25 cellular contexts compared by ENCODE assay signal in the genomic region with DNA sequence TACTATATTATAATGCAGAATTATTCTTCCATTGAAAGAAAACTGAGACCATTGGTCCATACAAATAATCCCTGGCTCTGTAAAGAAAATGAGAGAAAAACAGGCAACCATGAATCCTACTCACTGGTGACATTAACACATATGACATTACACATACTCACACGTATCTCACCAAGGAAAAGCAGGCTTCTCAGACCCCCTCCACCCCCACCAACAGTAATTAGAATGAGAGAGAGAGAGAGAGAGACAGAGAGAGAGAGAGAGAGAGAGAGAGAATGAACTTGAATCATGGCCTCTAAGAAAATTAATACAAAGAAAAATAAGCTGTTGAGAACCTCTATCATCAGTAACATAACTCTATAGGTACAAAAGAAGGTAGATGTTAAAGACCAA.
DNase-seq lines count a peak whose midpoint lies in the region; ATAC-seq and TF ChIP-seq lines count a peak whose summit lies in the region.
"Had no signal": no experiment of that assay in that cellular context is flagged by ENCODE, and none has a peak within 500 bp of the region (broad histone marks: within the 10 kb centered on the region; RNA-seq: fewer than 3 reads in every experiment).

No MANE protein-coding gene starts in this region.

- H3K4me1 ChIP-seq in left ventricle myocardium inferior (peaks cover 48% of the 10 kb centered on the region), mesendoderm (ENCODE audit: control insufficient read depth, low read depth, low read length) (peaks cover 11% of the 10 kb centered on the region)
- H3K4me1 ChIP-seq: prostate gland had no signal

- H3K36me3 Mint-ChIP-seq in activated T-helper 17 cell treated with anti-CD3 and anti-CD28 coated beads, Interleukin-2, amount 50 U/mL, for 72 hours (ENCODE audit: low read depth) = peaks cover 19% of the 10 kb centered on the region

- intact Hi-C loops in left ventricle myocardium inferior (cut with micrococcal nuclease) = no loop called here
- intact Hi-C loops in Right ventricle myocardium superior (cut with DNase I) = no loop called here

- no peak overlapping the region for H4K5ac ChIP-seq in mesendoderm (ENCODE audit: low read length)

- ATAC-seq in Right ventricle myocardium superior (ENCODE audit: poor library complexity) = no peak
- no peak for ATAC-seq in activated T-helper 17 cell treated with anti-CD3 and anti-CD28 coated beads, Interleukin-2, amount 50 U/mL, for 72 hours (replicated peaks)
- no peak for ATAC-seq in esophagus mucosa
- ATAC-seq: activated CD4-positive, CD25-positive, alpha-beta regulatory T cell treated with anti-CD3 and anti-CD28 coated beads, Interleukin-2, amount 50 U/mL, for 24 hours; activated CD8-positive, alpha-beta T cell treated with anti-CD3 and anti-CD28 coated beads for 36 hours; activated naive CD8-positive, alpha-beta T cell treated with anti-CD3 and anti-CD28 coated beads, Interleukin-2, amount 50 U/mL, for 24 hours had no signal

- DNase-seq in left ventricle myocardium inferior (no peak), Right ventricle myocardium superior (no peak), mesendoderm (no peak), NCI-H748 treated with DMSO at 0.1 percent for 48 hours (lab: John Stamatoyannopoulos, UW) (no peak), medulla oblongata (ENCODE audit: extremely low spot score) (no peak)
- DNase-seq in stimulated activated CD4-positive, alpha-beta T cell treated with anti-CD3 and anti-CD28 coated beads, Interleukin-2, amount 100 ng/mL, for 24 hours = no peak
- DNase-seq: activated CD8-positive, alpha-beta T cell treated with anti-CD3 and anti-CD28 coated beads for 36 hours; activated gamma-delta T cell treated with Interleukin-2 at 50 U/mL for 16 hours; activated naive CD8-positive, alpha-beta T cell treated with anti-CD3 and anti-CD28 coated beads, Interleukin-2, amount 50 U/mL, for 24 hours; BE2C; effector memory CD4-positive, alpha-beta T cell; hippocampal formation; NCI-H1417 treated with DMSO at 0.1 percent for 48 hours; NCI-H446; OCI-M1; SHP77 treated with DMSO at 0.1 percent for 48 hours; stimulated activated CD4-positive, alpha-beta T cell treated with anti-CD3 and anti-CD28 coated beads, Interleukin-15, amount 100 ng/mL, for 24 hours; SW 1271; transverse colon had no signal

- H2AK5ac ChIP-seq in mesendoderm (ENCODE audit: low read length) = no peak overlapping the region

- WGBS in mesendoderm (ENCODE audit: extremely low coverage, insufficient coverage, low lambda C conversion rate) = no CpG with 5 or more reads among the region's 1 CpG

- H3K27me3 ChIP-seq in left ventricle myocardium inferior (ENCODE audit: low read depth) (no peaks in the 10 kb centered on the region), mesendoderm (ENCODE audit: insufficient read depth, low read length, poor library complexity) (no peaks in the 10 kb centered on the region)
- H3K27me3 ChIP-seq: transverse colon had no signal

- H3K4me2 ChIP-seq in mesendoderm (ENCODE audit: low read length) = no peak overlapping the region

- no peak overlapping the region for H3K56ac ChIP-seq in mesendoderm (ENCODE audit: low read length)

- H3K9me3 ChIP-seq in left ventricle myocardium inferior (replicated peaks) = no peaks in the 10 kb centered on the region
- H3K9me3 ChIP-seq: BE2C, HAP-1, neutrophil, prostate gland, transverse colon had no signal

- H3K4me3 ChIP-seq in left ventricle myocardium inferior = no peak overlapping the region
- H3K4me3 ChIP-seq in mesendoderm (ENCODE audit: low read length) = no peak overlapping the region
- H3K4me3 ChIP-seq: HAP-1, prostate gland, transverse colon had no signal

- no peak overlapping the region for H3K18ac ChIP-seq in mesendoderm (ENCODE audit: low read length)

- H3K23ac ChIP-seq in mesendoderm (ENCODE audit: low read length) = no peak overlapping the region

- no peak for TF ChIP-seq CTCF in left ventricle myocardium inferior (IDR thresholded peaks at IDR 0.05; ENCODE audit: borderline replicate concordance)

- H3K79me2 ChIP-seq in mesendoderm (ENCODE audit: control insufficient read depth, insufficient read depth, low read length) = no peaks in the 10 kb centered on the region

- H2BK5ac ChIP-seq in mesendoderm (ENCODE audit: low read length) = no peak overlapping the region

- H4K8ac ChIP-seq in mesendoderm (ENCODE audit: low read depth, low read length) = no peak overlapping the region

- H3K36me3 ChIP-seq in left ventricle myocardium inferior (no peaks in the 10 kb centered on the region), mesendoderm (ENCODE audit: control insufficient read depth, insufficient read depth, low read length) (no peaks in the 10 kb centered on the region)
- H3K36me3 ChIP-seq: BE2C, HAP-1, neutrophil, prostate gland, transverse colon had no signal

- H2BK15ac ChIP-seq in mesendoderm (replicated peaks; ENCODE audit: low read depth) = peak overlapping the region; percentile 36

- no peak overlapping the region for H3K4ac ChIP-seq in mesendoderm (ENCODE audit: low read depth, low read length)

- H3K4me1 Mint-ChIP-seq in activated T-helper 17 cell treated with anti-CD3 and anti-CD28 coated beads, Interleukin-2, amount 50 U/mL, for 72 hours = peaks cover 37% of the 10 kb centered on the region

- H3K9me3 Mint-ChIP-seq in activated T-helper 17 cell treated with anti-CD3 and anti-CD28 coated beads, Interleukin-2, amount 50 U/mL, for 72 hours = no peaks in the 10 kb centered on the region
- H3K9me3 Mint-ChIP-seq: activated CD8-positive, alpha-beta T cell treated with anti-CD3 and anti-CD28 coated beads for 36 hours; activated naive CD8-positive, alpha-beta T cell treated with anti-CD3 and anti-CD28 coated beads, Interleukin-2, amount 50 U/mL, for 24 hours had no signal

- H3K27ac ChIP-seq in left ventricle myocardium inferior (replicated peaks) (peak overlapping the region; percentile 57), mesendoderm (ENCODE audit: low read depth, low read length) (no peak overlapping the region)
- H3K27ac ChIP-seq: neutrophil, prostate gland, transverse colon had no signal

- H3K4me3 Mint-ChIP-seq in activated T-helper 17 cell treated with anti-CD3 and anti-CD28 coated beads, Interleukin-2, amount 50 U/mL, for 72 hours = peak overlapping the region; percentile 14
- H3K4me3 Mint-ChIP-seq: activated CD8-positive, alpha-beta T cell treated with anti-CD3 and anti-CD28 coated beads for 36 hours; activated naive CD8-positive, alpha-beta T cell treated with anti-CD3 and anti-CD28 coated beads, Interleukin-2, amount 50 U/mL, for 24 hours had no signal

- no peaks in the 10 kb centered on the region for H3K79me1 ChIP-seq in mesendoderm (ENCODE audit: low read length)

- peak overlapping the region; percentile 51 for H3K27ac Mint-ChIP-seq in activated T-helper 17 cell treated with anti-CD3 and anti-CD28 coated beads, Interleukin-2, amount 50 U/mL, for 72 hours
- H3K27ac Mint-ChIP-seq: activated CD8-positive, alpha-beta T cell treated with anti-CD3 and anti-CD28 coated beads for 36 hours; activated naive CD8-positive, alpha-beta T cell treated with anti-CD3 and anti-CD28 coated beads, Interleukin-2, amount 50 U/mL, for 24 hours had no signal

- H2BK120ac ChIP-seq in mesendoderm (ENCODE audit: low read depth, low read length) = no peak overlapping the region

- no peaks in the 10 kb centered on the region for H3K27me3 Mint-ChIP-seq in activated T-helper 17 cell treated with anti-CD3 and anti-CD28 coated beads, Interleukin-2, amount 50 U/mL, for 72 hours
- H3K27me3 Mint-ChIP-seq: activated CD8-positive, alpha-beta T cell treated with anti-CD3 and anti-CD28 coated beads for 36 hours; activated naive CD8-positive, alpha-beta T cell treated with anti-CD3 and anti-CD28 coated beads, Interleukin-2, amount 50 U/mL, for 24 hours had no signal

- no peak overlapping the region for H3K9ac ChIP-seq in mesendoderm (ENCODE audit: low read length)
